ENCODE assay signal across 24 cellular contexts in genomic region chr10:49056356-49056755, GRCh38. TPM values are rescaled to one million over a fixed set of nuclear protein-coding genes. Genes with fewer than 3 reads are reported as not detected.
A peak's percentile ranks its signal among the peaks of the same experiment; 100 is the strongest.
DNase-seq lines count a peak whose midpoint lies in the region; ATAC-seq, FAIRE-seq and TF ChIP-seq lines count a peak whose summit lies in the region.
"Had no signal": no experiment of that assay in that cellular context is flagged by ENCODE, and none has a peak within 500 bp of the region (broad histone marks: within the 10 kb centered on the region; RNA-seq: fewer than 3 reads in every experiment).

No MANE protein-coding gene starts in this region.

- WGBS in K562 (ENCODE audit: insufficient coverage, low coverage, missing lambda C conversion rate) = 4% methylated on average over 1 of the region's 1 CpG
- 75% methylated on average over 1 of the region's 1 CpG for WGBS in mesenchymal stem cell

- no peak overlapping the region for H4K91ac ChIP-seq in mesenchymal stem cell (ENCODE audit: low read length)

- TF ChIP-seq EP300 in K562 (IDR thresholded peaks at IDR 0.05; ENCODE audit: low read length) = no peak

- no peaks in the 10 kb centered on the region for H3K9me3 ChIP-seq in HCT116 (ENCODE audit: control insufficient read depth in 1 of 2, insufficient read depth in 1 of 2, low read depth in 1 of 2, low read length in 2 of 2)
- H3K9me3 ChIP-seq in K562 (replicated peaks; ENCODE audit: control insufficient read depth, insufficient read depth, low read depth, low read length) = no peaks in the 10 kb centered on the region
- peaks cover 14% of the 10 kb centered on the region for H3K9me3 ChIP-seq in mesenchymal stem cell (ENCODE audit: control insufficient read depth, low read length)
- no peaks in the 10 kb centered on the region for H3K9me3 ChIP-seq in uterus
- H3K9me3 ChIP-seq: SJCRH30, tibial artery had no signal

- no peak overlapping the region for H3K23ac ChIP-seq in mesenchymal stem cell (ENCODE audit: low read length in 2 of 2)

- intact Hi-C loops in HCT116 (cut with micrococcal nuclease) = no loop called here
- intact Hi-C loops in K562 (cut with micrococcal nuclease) = no loop called here
- intact Hi-C loops in uterus (cut with DNase I; ENCODE audit: low total_unique reads) = no loop called here

- BruUV-seq in HCT116 (replicated peaks; lab: Mats Ljungman, UMichigan) = no TSS peak
- BruUV-seq in K562 (replicated peaks; lab: Mats Ljungman, UMichigan) = no TSS peak

- H4K20me1 ChIP-seq in HCT116 (ENCODE audit: insufficient read depth) (no peaks in the 10 kb centered on the region), K562 (replicated peaks; ENCODE audit: control insufficient read depth, insufficient read depth, low read length) (no peaks in the 10 kb centered on the region)

- H3K36me3 ChIP-seq in HCT116 (ENCODE audit: control insufficient read depth in 1 of 2, insufficient read depth in 2 of 2, low read length in 2 of 2) = no peaks in the 10 kb centered on the region
- H3K36me3 ChIP-seq in K562 (ENCODE audit: control insufficient read depth, insufficient read depth, low read length) = no peaks in the 10 kb centered on the region
- peaks cover 0 to 9% of the 10 kb centered on the region in 2 experiments for H3K36me3 ChIP-seq in mesenchymal stem cell (ENCODE audit: control insufficient read depth in 1 of 2, insufficient read depth in 2 of 2, low read depth in 1 of 2, low read length in 2 of 2)
- no peaks in the 10 kb centered on the region for H3K36me3 ChIP-seq in uterus
- H3K36me3 ChIP-seq: SJCRH30, tibial artery had no signal

- no peak overlapping the region for H2BK15ac ChIP-seq in mesenchymal stem cell (ENCODE audit: low read depth, poor library complexity, severe bottlenecking)

- H2BK5ac ChIP-seq in mesenchymal stem cell (ENCODE audit: low read depth, low read length, poor library complexity, severe bottlenecking) = no peak overlapping the region

- H2BK120ac ChIP-seq in mesenchymal stem cell (ENCODE audit: low read depth, low read length) = no peak overlapping the region

- H3K27ac ChIP-seq in HCT116 (ENCODE audit: low read depth, low read length) (no peak overlapping the region), K562 (ENCODE audit: extremely low read depth, low read depth, low read length) (no peak overlapping the region), mesenchymal stem cell (ENCODE audit: low read length, poor library complexity, severe bottlenecking) (no peak overlapping the region), uterus (no peak overlapping the region)
- H3K27ac ChIP-seq: dorsolateral prefrontal cortex, psoas muscle, SJCRH30, tibial artery had no signal

- no peaks in the 10 kb centered on the region for H3K79me1 ChIP-seq in mesenchymal stem cell (replicated peaks; ENCODE audit: low read length, poor library complexity, severe bottlenecking)

- no peak for TF ChIP-seq CTCF in HCT116 (IDR thresholded peaks at IDR 0.05 in 2 of 3, conservative IDR thresholded peaks at IDR 0.05 in 1 of 3; ENCODE audit: borderline replicate concordance in 1 of 3, insufficient read depth in 1 of 3, low read depth in 2 of 3, low read length in 2 of 3)
- TF ChIP-seq CTCF in K562 (IDR thresholded peaks at IDR 0.05 in 2 of 3, conservative IDR thresholded peaks at IDR 0.05 in 1 of 3; ENCODE audit: insufficient read depth in 2 of 3, low read depth in 1 of 3, low read length in 3 of 3) = no peak
- TF ChIP-seq CTCF in uterus (IDR thresholded peaks at IDR 0.05) = no peak

- H2BK12ac ChIP-seq in mesenchymal stem cell (ENCODE audit: low read length in 2 of 2) = no peak overlapping the region

- H3K9me2 ChIP-seq in HCT116 (ENCODE audit: insufficient read depth) = no peaks in the 10 kb centered on the region

- H3K79me2 ChIP-seq in HCT116 (ENCODE audit: insufficient read depth, low read length) = no peaks in the 10 kb centered on the region
- no peaks in the 10 kb centered on the region for H3K79me2 ChIP-seq in K562 (ENCODE audit: control insufficient read depth, insufficient read depth, low read length)

- H3K9me1 ChIP-seq in K562 (ENCODE audit: control insufficient read depth, insufficient read depth, low read length) = no peaks in the 10 kb centered on the region

- H3K4me3 ChIP-seq in HCT116 (replicated peaks in 1 of 2; ENCODE audit: low read depth in 1 of 2, low read length in 2 of 2) (no peak overlapping the region), K562 (no peak overlapping the region), mesenchymal stem cell (ENCODE audit: insufficient read depth in 1 of 2, low read depth in 1 of 2, low read length in 2 of 2) (no peak overlapping the region), uterus (no peak overlapping the region)
- H3K4me3 ChIP-seq: dorsolateral prefrontal cortex, psoas muscle, SJCRH30, tibial artery had no signal

- no peaks in the 10 kb centered on the region for H3K4me1 ChIP-seq in HCT116 (ENCODE audit: control insufficient read depth in 1 of 2, insufficient read depth in 2 of 2, low read length in 2 of 2)
- H3K4me1 ChIP-seq in K562 (replicated peaks in 1 of 2; ENCODE audit: control insufficient read depth in 2 of 2, insufficient read depth in 2 of 2, low read length in 2 of 2) = no peaks in the 10 kb centered on the region
- H3K4me1 ChIP-seq in mesenchymal stem cell (ENCODE audit: control insufficient read depth, insufficient read depth, low read depth, low read length) = peaks cover 6% of the 10 kb centered on the region
- H3K4me1 ChIP-seq in uterus = peaks cover 0 to 5% of the 10 kb centered on the region in 2 donors
- H3K4me1 ChIP-seq: psoas muscle, SJCRH30 had no signal

- H3K27me3 ChIP-seq in HCT116 (ENCODE audit: insufficient read depth, low read length) (peaks cover 39% of the 10 kb centered on the region; the same call in 1 of the 2 replicates), K562 (ENCODE audit: control insufficient read depth in 2 of 2, insufficient read depth in 2 of 2, low read length in 2 of 2) (no peaks in the 10 kb centered on the region), mesenchymal stem cell (ENCODE audit: control insufficient read depth in 1 of 2, insufficient read depth in 1 of 2, low read length in 2 of 2) (peaks cover 0 to 6% of the 10 kb centered on the region in 2 experiments), uterus (no peaks in the 10 kb centered on the region)
- H3K27me3 ChIP-seq: dorsolateral prefrontal cortex, SJCRH30, tibial artery had no signal

- no peak for TF ChIP-seq POLR2A in HCT116 (IDR thresholded peaks at IDR 0.05; ENCODE audit: borderline replicate concordance, extremely low read depth, insufficient read depth, insufficient read length)
- TF ChIP-seq POLR2A in K562 (conservative IDR thresholded peaks at IDR 0.05) = no peak
- TF ChIP-seq POLR2A in uterus (IDR thresholded peaks at IDR 0.05) = no peak

- in situ Hi-C loops in Caki2 (cut with HindIII; ENCODE audit: low pct_unique_long_range_greater_than_20kb, low sequenced_read_pairs) = no loop called here
- in situ Hi-C loops in K562 (cut with MboI) = no loop called here

- H3K14ac ChIP-seq in mesenchymal stem cell (ENCODE audit: low read length in 2 of 2) = peak overlapping the region in 1 of 2 experiments; percentile 59

- no peak for TF ChIP-seq RAD21 in HCT116 (IDR thresholded peaks at IDR 0.05; ENCODE audit: low read depth)
- no peak for TF ChIP-seq RAD21 in K562 (CRISPR knock-in tag; conservative IDR thresholded peaks at IDR 0.05 in 1 of 2, IDR thresholded peaks at IDR 0.05 in 1 of 2)

- no peak overlapping the region for H3K4ac ChIP-seq in mesenchymal stem cell (ENCODE audit: low read depth in 1 of 2, low read length in 2 of 2)

- no peak overlapping the region for H2AFZ ChIP-seq in HCT116 (ENCODE audit: low read depth, low read length, poor library complexity, severe bottlenecking)
- H2AFZ ChIP-seq in K562 (ENCODE audit: low read depth, low read length) = no peak overlapping the region
- H2AFZ ChIP-seq in mesenchymal stem cell (ENCODE audit: low read depth, low read length) = no peak overlapping the region

- no peak overlapping the region for H4K8ac ChIP-seq in mesenchymal stem cell (ENCODE audit: low read length)

- H3K18ac ChIP-seq in mesenchymal stem cell (ENCODE audit: low read depth in 1 of 2, low read length in 2 of 2) = peak overlapping the region in 1 of 2 experiments; percentile 16

- RAD21 ChIA-PET in HCT116 (lab: Charles Lee; ENCODE audit: low non-redundant PET in 1 of 2, low total read pairs in 2 of 2, uncharacterized antibody in 2 of 2, unreplicated experiment in 2 of 2) = no interaction called here

- H3K4me2 ChIP-seq in HCT116 (ENCODE audit: low read length) = no peak overlapping the region
- no peak overlapping the region for H3K4me2 ChIP-seq in K562 (ENCODE audit: insufficient read depth, low read length)
- no peak overlapping the region for H3K4me2 ChIP-seq in mesenchymal stem cell (ENCODE audit: low read length, poor library complexity, severe bottlenecking)

- H2AK5ac ChIP-seq in mesenchymal stem cell (ENCODE audit: low read length, severe bottlenecking) = no peak overlapping the region

- H3K9ac ChIP-seq in HCT116 (ENCODE audit: low read length) (no peak overlapping the region), K562 (ENCODE audit: insufficient read depth in 1 of 2, low read depth in 2 of 2, low read length in 2 of 2) (no peak overlapping the region), mesenchymal stem cell (ENCODE audit: low read length) (no peak overlapping the region)

- ATAC-seq in HCT116 (peak; percentile 32; the same call in 1 of the 2 replicates), K562 (no peak; the same call in 1 of the 3 replicates)
- ATAC-seq: psoas muscle had no signal

- no peak for FAIRE-seq in K562 (lab: Jason Lieb, UNC)
- FAIRE-seq: GM18507 had no signal

- CTCF ChIA-PET in HCT116 (lab: Charles Lee) (no interaction called here), K562 (lab: Yijun Ruan, JAX; ENCODE audit: low intra/inter-chr PET ratio) (interaction anchor here (0.6 kb wide), 1 partner anchor 172 kb away, joined by 3 read pairs; no protein-coding TSS in a partner anchor)

- DNase-seq in Caki2 (ENCODE audit: low read depth) = peak; percentile 62
- no peak for DNase-seq in HCT116 (ENCODE audit: low read depth, low spot score)
- no peak for DNase-seq in K562 (ENCODE audit: extremely low read depth in 1 of 4, low spot score in 3 of 4)
- DNase-seq in mesenchymal stem cell = peak; percentile 9
- no peak for DNase-seq in SHP77 treated with DMSO at 0.1 percent for 48 hours (lab: John Stamatoyannopoulos, UW)
- DNase-seq in uterus = no peak
- DNase-seq in NCI-H187 treated with DMSO at 0.1 percent for 48 hours (lab: John Stamatoyannopoulos, UW) = no peak
- no peak for DNase-seq in stimulated activated CD4-positive, alpha-beta T cell treated with anti-CD3 and anti-CD28 coated beads, Interleukin-4, amount 100 ng/mL, for 24 hours
- DNase-seq: activated CD4-positive, alpha-beta T cell treated with anti-CD3 and anti-CD28 coated beads for 1 hour; activated effector memory CD4-positive, alpha-beta T cell treated with Interleukin-2 at 50 U/mL for 16 hours; caudate nucleus; dorsolateral prefrontal cortex; erythroblast; glutamatergic neuron; mammary epithelial cell; NCI-H524; nephron progenitor cell; psoas muscle; T-helper 9 cell; tibial artery had no signal

- POLR2A ChIA-PET in HCT116 (lab: Charles Lee) = no interaction called here
- POLR2A ChIA-PET in K562 (lab: Yijun Ruan, JAX) = interaction anchor here (0.7 to 2.1 kb wide), 3 partner anchors 9 to 32 kb away, joined by 3 to 7 read pairs (median 5); no protein-coding TSS in a partner anchor

RNA-seq across cellular contexts. Expression of gene VSTM4, which starts 59.0 kb away (rescaled TPM):
- 1.7 and 2.1 TPM in 2 replicates for total RNA-seq in Caki2 (2014; rRNA removed; shearing (Covaris generic); ENCODE audit: low replicate concordance)
- total RNA-seq in HCT116 (2021; ENCODE audit: unreplicated experiment) = 0.07 TPM
- polyA plus RNA-seq in HCT116 (2012) = not detected in 2 replicates
- total RNA-seq in K562 (2011; cell fraction: chromatin; rRNA removed; ENCODE audit: low replicate concordance) = 28.0 and 44.8 TPM in 2 replicates
- 25.3 and 25.7 TPM in 2 replicates for total RNA-seq in K562 (2011; cell fraction: nucleolus; rRNA removed)
- total RNA-seq in K562 (2011; cell fraction: nucleoplasm; rRNA removed) = 38.3 and 60.8 TPM in 2 replicates
- total RNA-seq in K562 (2014; rRNA removed) = 2.3 and 3.2 TPM in 2 replicates
- 2.9 and 3.5 TPM in 2 replicates for total RNA-seq in K562 (2014; rRNA removed; fragmentation: Illumina TruSeq; extraction: Trizol)
- total RNA-seq in K562 (2015; rRNA removed; fragmentation: Illumina TruSeq; extraction: Trizol) = 1.4 and 1.5 TPM in 2 replicates
- 3.9 and 4.5 TPM in 2 replicates for total RNA-seq in K562 (2021)
- 7.3 and 7.9 TPM in 2 replicates for polyA plus RNA-seq in K562 (2011; rRNA removed)
- polyA plus RNA-seq in K562 (2011; cell fraction: cytosol; rRNA removed) = 3.7 and 5.1 TPM in 2 replicates
- 7.6 and 10.0 TPM in 2 replicates for polyA plus RNA-seq in K562 (2011; cell fraction: nucleus; rRNA removed)
- polyA plus RNA-seq in K562 (2012) = 3.2 and 4.6 TPM in 2 replicates
- polyA plus RNA-seq in K562 (2014; fragmentation: Illumina TruSeq; extraction: Trizol) = 4.1 and 5.0 TPM in 2 replicates
- polyA plus RNA-seq in K562 (2014; fragmentation: Nextera tagmentation; extraction: Ambion mirVana) = 1 to 10 TPM; 1.0 to 1.1 TPM
- 3.0 TPM in 2 replicates for polyA plus RNA-seq in K562 (2014; rRNA removed)
- 11.4 and 12.1 TPM in 2 replicates for polyA minus RNA-seq in K562 (2011; rRNA and poly(A)+ RNA removed)
- 4.6 and 6.7 TPM in 2 replicates for polyA minus RNA-seq in K562 (2011; cell fraction: cytosol; rRNA and poly(A)+ RNA removed)
- 15.8 and 17.0 TPM in 2 replicates for polyA minus RNA-seq in K562 (2011; cell fraction: nucleus; rRNA and poly(A)+ RNA removed)
- 1.1 TPM for polyA plus RNA-seq in mesenchymal stem cell (2013, experiment 1 of 2)
- 1.2 TPM for polyA plus RNA-seq in mesenchymal stem cell (2013, experiment 2 of 2)
- 10 to 100 TPM; 10.3 to 46.6 (median 19.3) TPM for total RNA-seq in uterus
- polyA plus RNA-seq: CD14-positive monocyte, IgD-negative memory B cell, mammary epithelial cell had no signal

Comparison
In these comparisons a context has a peak if more than half of its experiments do, and no peak if none do; other contexts are left out.
1. DNase-seq: peak in Caki2 (single experiment) and mesenchymal stem cell (single experiment); none in HCT116 (single experiment), K562 (0 of 4), SHP77 treated with DMSO at 0.1 percent for 48 hours (single experiment), uterus (0 of 2), NCI-H187 treated with DMSO at 0.1 percent for 48 hours (single experiment) and stimulated activated CD4-positive, alpha-beta T cell treated with anti-CD3 and anti-CD28 coated beads, Interleukin-4, amount 100 ng/mL, for 24 hours (single experiment).